ENCODE assay signal across 10 cellular contexts in genomic region chr12:43914923-43915468, GRCh38.
DNase-seq lines count a peak whose midpoint lies in the region; ATAC-seq, FAIRE-seq and TF ChIP-seq lines count a peak whose summit lies in the region.
"Had no signal": no experiment of that assay in that cellular context is flagged by ENCODE, and none has a peak within 500 bp of the region (broad histone marks: within the 10 kb centered on the region; RNA-seq: fewer than 3 reads in every experiment).

No MANE protein-coding gene starts in this region.

- H3K27ac ChIP-seq in GM23248 (no peak overlapping the region), SK-N-SH (ENCODE audit: low read depth in 2 of 2, low read length in 1 of 2) (no peak overlapping the region), kidney (ENCODE audit: low read depth in 2 of 2, low read length in 2 of 2) (no peak overlapping the region)

- H3K9ac ChIP-seq in GM23248 = no peak overlapping the region
- no peak overlapping the region for H3K9ac ChIP-seq in SK-N-SH
- no peak overlapping the region for H3K9ac ChIP-seq in kidney (ENCODE audit: low read length in 2 of 2)

- H3K9me3 Mint-ChIP-seq in Caco-2 (ENCODE audit: unreplicated experiment) = no peaks in the 10 kb centered on the region
- H3K9me3 Mint-ChIP-seq in activated naive CD4-positive, alpha-beta T cell treated with anti-CD3 and anti-CD28 coated beads for 36 hours = no peaks in the 10 kb centered on the region

- no peak overlapping the region for H3K4me2 ChIP-seq in GM23248 (ENCODE audit: unreplicated experiment)
- H3K4me2 ChIP-seq in SK-N-SH = no peak overlapping the region

- H3K9me2 ChIP-seq in GM23248 (ENCODE audit: insufficient read depth) = no peaks in the 10 kb centered on the region
- H3K9me2 ChIP-seq in SK-N-SH = no peaks in the 10 kb centered on the region

- H3K9me3 ChIP-seq in Caco-2 (no peaks in the 10 kb centered on the region), GM23248 (ENCODE audit: low read depth) (no peaks in the 10 kb centered on the region), SK-N-SH (no peaks in the 10 kb centered on the region), kidney (ENCODE audit: control insufficient read depth in 1 of 2, low read length in 2 of 2) (no peaks in the 10 kb centered on the region)

- no peaks in the 10 kb centered on the region for H3K36me3 Mint-ChIP-seq in Caco-2 (ENCODE audit: insufficient read depth, unreplicated experiment)
- H3K36me3 Mint-ChIP-seq in activated naive CD4-positive, alpha-beta T cell treated with anti-CD3 and anti-CD28 coated beads for 36 hours (ENCODE audit: low read depth) = no peaks in the 10 kb centered on the region

- no peaks in the 10 kb centered on the region for H4K20me1 ChIP-seq in GM23248 (ENCODE audit: insufficient read depth)
- no peaks in the 10 kb centered on the region for H4K20me1 ChIP-seq in SK-N-SH (ENCODE audit: insufficient read depth)

- CTCF ChIA-PET in Caco-2 (lab: Charles Lee) = no interaction called here
- CTCF ChIA-PET in SK-N-SH (lab: Yijun Ruan, JAX) = interaction anchor here (0.6 to 2.0 kb wide), 2 partner anchors 12 to 1016 kb away, joined by 3 to 5 read pairs; no protein-coding TSS in a partner anchor
- CTCF ChIA-PET in activated naive CD4-positive, alpha-beta T cell treated with anti-CD3 and anti-CD28 coated beads for 36 hours (lab: Charles Lee) = no interaction called here

- no peak overlapping the region for H3K4me3 ChIP-seq in Caco-2 (ENCODE audit: low read depth, low read length)
- no peak overlapping the region for H3K4me3 ChIP-seq in GM23248
- H3K4me3 ChIP-seq in SK-N-SH (ENCODE audit: low read depth in 2 of 2, low read length in 1 of 2) = no peak overlapping the region
- no peak overlapping the region for H3K4me3 ChIP-seq in kidney (ENCODE audit: low read length in 2 of 2)

- no peak overlapping the region for H3K4me3 Mint-ChIP-seq in Caco-2 (ENCODE audit: unreplicated experiment)
- H3K4me3 Mint-ChIP-seq in activated naive CD4-positive, alpha-beta T cell treated with anti-CD3 and anti-CD28 coated beads for 36 hours = no peak overlapping the region

- H3K36me3 ChIP-seq in Caco-2 (ENCODE audit: control insufficient read depth, insufficient read depth, low read length) (no peaks in the 10 kb centered on the region), GM23248 (ENCODE audit: low read depth) (no peaks in the 10 kb centered on the region), SK-N-SH (replicated peaks in 1 of 2; ENCODE audit: control insufficient read depth in 1 of 2, insufficient read depth in 2 of 2, low read length in 1 of 2) (no peaks in the 10 kb centered on the region), kidney (ENCODE audit: control insufficient read depth in 1 of 2, insufficient read depth in 2 of 2, low read length in 2 of 2) (no peaks in the 10 kb centered on the region)

- no peaks in the 10 kb centered on the region for H3K27me3 Mint-ChIP-seq in Caco-2 (ENCODE audit: insufficient read depth, unreplicated experiment)
- no peaks in the 10 kb centered on the region for H3K27me3 Mint-ChIP-seq in activated naive CD4-positive, alpha-beta T cell treated with anti-CD3 and anti-CD28 coated beads for 36 hours (ENCODE audit: low read depth)

- WGBS in GM23248 (ENCODE audit: low coverage in 1 of 2, low lambda C conversion rate in 2 of 2, missing lambda C conversion rate in 2 of 2), 2 experiments = 74 to 76% methylated on average over 3 of the region's 3 CpGs
- WGBS in SK-N-SH (ENCODE audit: low lambda C conversion rate) = 64% methylated on average over 3 of the region's 3 CpGs

- no peak for ATAC-seq in GM19035 (IDR thresholded peaks at IDR 0.05; ENCODE audit: unreplicated experiment)
- no peak for ATAC-seq in HG02571 (IDR thresholded peaks at IDR 0.05; ENCODE audit: unreplicated experiment)

- POLR2A ChIA-PET in Caco-2 (lab: Charles Lee) (no interaction called here), SK-N-SH (lab: Yijun Ruan, JAX) (no interaction called here)

- H3K27me3 ChIP-seq in Caco-2 (replicated peaks; ENCODE audit: control insufficient read depth, insufficient read depth, low read length) (no peaks in the 10 kb centered on the region), GM23248 (replicated peaks; ENCODE audit: insufficient read depth) (no peaks in the 10 kb centered on the region), SK-N-SH (ENCODE audit: insufficient read depth) (no peaks in the 10 kb centered on the region)

- TF ChIP-seq RAD21 in SK-N-SH (IDR thresholded peaks at IDR 0.05; ENCODE audit: low read length) = peak; percentile 42

- H3K27ac Mint-ChIP-seq in Caco-2 (ENCODE audit: unreplicated experiment) = no peak overlapping the region
- H3K27ac Mint-ChIP-seq in activated naive CD4-positive, alpha-beta T cell treated with anti-CD3 and anti-CD28 coated beads for 36 hours = no peak overlapping the region

- no peaks in the 10 kb centered on the region for H3K4me1 ChIP-seq in Caco-2
- H3K4me1 ChIP-seq in GM23248 (ENCODE audit: insufficient read depth) = no peaks in the 10 kb centered on the region
- H3K4me1 ChIP-seq in SK-N-SH (ENCODE audit: control insufficient read depth in 1 of 2, insufficient read depth in 2 of 2, low read depth in 1 of 2, low read length in 1 of 2) = no peaks in the 10 kb centered on the region; a peak in 1 of 4 replicates
- H3K4me1 ChIP-seq in kidney (ENCODE audit: control insufficient read depth in 1 of 2, insufficient read depth in 1 of 2, low read depth in 1 of 2, low read length in 2 of 2) = no peaks in the 10 kb centered on the region

- TF ChIP-seq CTCF in Caco-2 (IDR thresholded peaks at IDR 0.05; ENCODE audit: insufficient read depth in 1 of 2, low read depth in 1 of 2, low read length in 1 of 2, severe bottlenecking in 1 of 2, unreplicated experiment in 1 of 2) (peak; percentile 31 to 41), SK-N-SH (IDR thresholded peaks at IDR 0.05) (peak; percentile 38), kidney (IDR thresholded peaks at IDR 0.05; ENCODE audit: borderline replicate concordance, extremely low read depth, insufficient read depth) (peak; percentile 4)

- H2AFZ ChIP-seq in GM23248 (no peak overlapping the region), SK-N-SH (ENCODE audit: low read depth) (no peak overlapping the region)

- intact Hi-C loops in Caco-2 (cut with micrococcal nuclease; ENCODE audit: unreplicated experiment) (loop anchor here (1.0 kb wide), 1 partner anchor 23 kb away; no protein-coding TSS in a partner anchor), kidney (cut with DNase I) (no loop called here)
- intact Hi-C loops in activated naive CD4-positive, alpha-beta T cell treated with anti-CD3 and anti-CD28 coated beads for 36 hours (cut with micrococcal nuclease) = no loop called here

- H3K4me1 Mint-ChIP-seq in Caco-2 (ENCODE audit: low read depth, unreplicated experiment) = no peaks in the 10 kb centered on the region
- H3K4me1 Mint-ChIP-seq in activated naive CD4-positive, alpha-beta T cell treated with anti-CD3 and anti-CD28 coated beads for 36 hours (ENCODE audit: low read depth) = no peaks in the 10 kb centered on the region

- TF ChIP-seq EP300 in SK-N-SH (IDR thresholded peaks at IDR 0.05; ENCODE audit: borderline replicate concordance in 1 of 2, low read depth in 1 of 2, low read length in 1 of 2) = no peak

- no peak for FAIRE-seq in kidney (lab: Jason Lieb, UNC)
- FAIRE-seq: colon had no signal

- DNase-seq in Caco-2 (peak in 1 of 2 experiments; percentile 7), GM23248 (peak; percentile 21), SK-N-SH (no peak), kidney (no peak), NCI-H1105 treated with DMSO at 0.1 percent for 48 hours (lab: John Stamatoyannopoulos, UW) (no peak)
- DNase-seq in activated naive CD4-positive, alpha-beta T cell treated with anti-CD3 and anti-CD28 coated beads for 36 hours = no peak
- DNase-seq: islet precursor cell had no signal

- in situ Hi-C loops in GM23248 (cut with MboI) = no loop called here

- no TSS peak for BruUV-seq in Caco-2 (replicated peaks; lab: Mats Ljungman, UMichigan)

- H3F3A ChIP-seq in GM23248 (ENCODE audit: insufficient read depth) (no peaks in the 10 kb centered on the region), SK-N-SH (replicated peaks; ENCODE audit: insufficient read depth) (no peaks in the 10 kb centered on the region)

- H3K79me2 ChIP-seq in GM23248 (ENCODE audit: insufficient read depth) (no peaks in the 10 kb centered on the region), SK-N-SH (ENCODE audit: insufficient read depth) (no peaks in the 10 kb centered on the region)

TF ChIP-seq in SK-N-SH, 30 proteins besides CTCF, POLR2A, EP300 and RAD21:
- no peak for TF ChIP-seq SMC3 (IDR thresholded peaks at IDR 0.05; ENCODE audit: low read depth, low read length)
- TF ChIP-seq PBX3 (IDR thresholded peaks at IDR 0.05) = no peak
- no peak for TF ChIP-seq FOXJ3 (CRISPR knock-in tag; IDR thresholded peaks at IDR 0.05)
- TF ChIP-seq ELF1 (IDR thresholded peaks at IDR 0.05) = no peak
- TF ChIP-seq GATA2 (CRISPR knock-in tag; IDR thresholded peaks at IDR 0.05) = no peak
- TF ChIP-seq NRF1 (IDR thresholded peaks at IDR 0.05; ENCODE audit: low read depth, low read length) = no peak
- no peak for TF ChIP-seq RFX5 (IDR thresholded peaks at IDR 0.05; ENCODE audit: low read length)
- no peak for TF ChIP-seq MEF2A (IDR thresholded peaks at IDR 0.05; ENCODE audit: borderline replicate concordance, low read depth)
- TF ChIP-seq IRF3 (IDR thresholded peaks at IDR 0.05; ENCODE audit: low read depth, low read length) = no peak
- TF ChIP-seq RCOR1 (IDR thresholded peaks at IDR 0.05; ENCODE audit: low read length) = no peak
- no peak for TF ChIP-seq RXRA (IDR thresholded peaks at IDR 0.05; ENCODE audit: borderline replicate concordance, low read depth)
- TF ChIP-seq JUND (IDR thresholded peaks at IDR 0.05) = no peak
- TF ChIP-seq FOSL2 (IDR thresholded peaks at IDR 0.05; ENCODE audit: borderline replicate concordance, low read depth) = no peak
